Comparison of ENCODE assay signal across 13 cellular contexts in the genomic region with DNA sequence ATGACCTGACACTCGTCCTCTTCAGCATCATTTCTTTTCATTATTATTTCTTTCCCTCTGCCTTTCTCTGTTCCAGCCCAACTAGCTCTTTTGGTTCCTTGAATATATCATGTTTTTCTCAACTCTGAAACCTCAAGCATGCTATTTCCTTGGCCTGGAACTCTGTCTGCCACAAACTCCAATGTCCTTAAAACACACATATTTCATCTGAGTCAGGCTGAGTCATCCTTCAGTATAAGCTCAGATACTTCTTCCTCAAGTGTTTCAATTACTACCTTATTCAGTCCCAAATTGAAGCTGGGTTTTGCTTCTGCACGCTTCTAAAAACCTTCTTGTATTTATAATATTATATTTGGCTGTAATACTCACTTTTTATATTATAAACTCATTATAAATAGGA.
DNase-seq lines count a peak whose midpoint lies in the region; ATAC-seq and TF ChIP-seq lines count a peak whose summit lies in the region.
"Had no signal": no experiment of that assay in that cellular context is flagged by ENCODE, and none has a peak within 500 bp of the region (broad histone marks: within the 10 kb centered on the region; RNA-seq: fewer than 3 reads in every experiment).

No MANE protein-coding gene starts in this region.

- H3F3A ChIP-seq in PC-3 (ENCODE audit: low read length, unreplicated experiment), result no peaks in the 10 kb centered on the region

- no peak for TF ChIP-seq CTCF in PC-3 (conservative IDR thresholded peaks at IDR 0.05; ENCODE audit: low read depth, low read length)
- no peak for TF ChIP-seq CTCF in fibroblast of mammary gland (conservative IDR thresholded peaks at IDR 0.05; ENCODE audit: control insufficient read depth, insufficient read depth, low read depth, low read length)

- H3K4me3 Mint-ChIP-seq in activated T-helper 1 cell treated with anti-CD3 and anti-CD28 coated beads, Interleukin-12 subunit alpha, Interleukin-12 subunit beta, Interleukin-2, Interleukin-4 antibody, amounts not matched to agents 30 ng/mL and 10 ng/mL and 1 ng/mL, durations not matched to agents 14 hours and 24 hours and 36 hours, result no peak overlapping the region
- H3K4me3 Mint-ChIP-seq: neural crest cell had no signal

- POLR2A ChIA-PET in PC-3 (lab: Charles Lee; ENCODE audit: unreplicated experiment), result interaction anchor here (0.5 kb wide), 1 partner anchor 415 kb away, joined by 7 read pairs; no protein-coding TSS in a partner anchor

- H3K4me3 ChIP-seq in PC-3 (ENCODE audit: low read length) (no peak overlapping the region), fibroblast of mammary gland (ENCODE audit: control insufficient read depth, low read depth, low read length) (no peak overlapping the region)
- H3K4me3 ChIP-seq: adrenal gland, heart left ventricle had no signal

- H3K79me2 ChIP-seq in PC-3 (ENCODE audit: low read length), result no peaks in the 10 kb centered on the region

- H3K9me2 ChIP-seq in PC-3 (replicated peaks; ENCODE audit: low read length), result no peaks in the 10 kb centered on the region

- H3K36me3 Mint-ChIP-seq in activated naive CD4-positive, alpha-beta T cell treated with anti-CD3 and anti-CD28 coated beads, Interleukin-2, amount 50 U/mL, for 72 hours, result no peaks in the 10 kb centered on the region
- H3K36me3 Mint-ChIP-seq in activated T-helper 1 cell treated with anti-CD3 and anti-CD28 coated beads, Interleukin-12 subunit alpha, Interleukin-12 subunit beta, Interleukin-2, Interleukin-4 antibody, amounts not matched to agents 30 ng/mL and 10 ng/mL and 1 ng/mL, durations not matched to agents 14 hours and 24 hours and 36 hours (ENCODE audit: low read depth), result no peaks in the 10 kb centered on the region

- CTCF ChIA-PET in PC-3 (lab: Charles Lee), result no interaction called here

- no peaks in the 10 kb centered on the region for H3K36me3 ChIP-seq in PC-3 (ENCODE audit: low read depth, low read length)
- H3K36me3 ChIP-seq: adrenal gland, heart left ventricle had no signal

- ATAC-seq in PC-3 (peak; percentile 99), GM18517 (IDR thresholded peaks at IDR 0.05; ENCODE audit: unreplicated experiment) (no peak)
- ATAC-seq in activated naive CD4-positive, alpha-beta T cell treated with anti-CD3 and anti-CD28 coated beads, Interleukin-2, amount 50 U/mL, for 72 hours, result no peak

- no peaks in the 10 kb centered on the region for H3K4me1 Mint-ChIP-seq in activated T-helper 1 cell treated with anti-CD3 and anti-CD28 coated beads, Interleukin-12 subunit alpha, Interleukin-12 subunit beta, Interleukin-2, Interleukin-4 antibody, amounts not matched to agents 30 ng/mL and 10 ng/mL and 1 ng/mL, durations not matched to agents 14 hours and 24 hours and 36 hours (ENCODE audit: low read depth)

- no peaks in the 10 kb centered on the region for H3K27me3 Mint-ChIP-seq in activated T-helper 1 cell treated with anti-CD3 and anti-CD28 coated beads, Interleukin-12 subunit alpha, Interleukin-12 subunit beta, Interleukin-2, Interleukin-4 antibody, amounts not matched to agents 30 ng/mL and 10 ng/mL and 1 ng/mL, durations not matched to agents 14 hours and 24 hours and 36 hours (ENCODE audit: insufficient read depth)

- peak overlapping the region; percentile 4; the same call in 1 of the 2 replicates for H3K27ac ChIP-seq in PC-3 (ENCODE audit: low read length)
- H3K27ac ChIP-seq: heart left ventricle had no signal

- H3K9ac ChIP-seq in PC-3 (ENCODE audit: low read length), result no peak overlapping the region

- peak overlapping the region; percentile 28 for H3K4me2 ChIP-seq in PC-3 (ENCODE audit: low read length)

- intact Hi-C loops in PC-3 (cut with micrococcal nuclease), result loop anchor here (1.0 kb wide), 1 partner anchor 48 kb away; no protein-coding TSS in a partner anchor
- intact Hi-C loops in activated T-helper 1 cell treated with anti-CD3 and anti-CD28 coated beads, Interleukin-12 subunit alpha, Interleukin-12 subunit beta, Interleukin-2, Interleukin-4 antibody, amounts not matched to agents 30 ng/mL and 10 ng/mL and 1 ng/mL, durations not matched to agents 14 hours and 24 hours and 36 hours (cut with micrococcal nuclease), result no loop called here

- BruUV-seq in PC-3 (replicated peaks; lab: Mats Ljungman, UMichigan), result no TSS peak

- H2AFZ ChIP-seq in PC-3 (ENCODE audit: low read length), result no peak overlapping the region

- no peak overlapping the region for H3K27ac Mint-ChIP-seq in activated naive CD4-positive, alpha-beta T cell treated with anti-CD3 and anti-CD28 coated beads, Interleukin-2, amount 50 U/mL, for 72 hours
- no peak overlapping the region for H3K27ac Mint-ChIP-seq in activated T-helper 1 cell treated with anti-CD3 and anti-CD28 coated beads, Interleukin-12 subunit alpha, Interleukin-12 subunit beta, Interleukin-2, Interleukin-4 antibody, amounts not matched to agents 30 ng/mL and 10 ng/mL and 1 ng/mL, durations not matched to agents 14 hours and 24 hours and 36 hours

- peaks cover 17 to 23% of the 10 kb centered on the region in 2 donors for H3K9me3 Mint-ChIP-seq in activated naive CD4-positive, alpha-beta T cell treated with anti-CD3 and anti-CD28 coated beads, Interleukin-2, amount 50 U/mL, for 72 hours
- no peaks in the 10 kb centered on the region for H3K9me3 Mint-ChIP-seq in activated T-helper 1 cell treated with anti-CD3 and anti-CD28 coated beads, Interleukin-12 subunit alpha, Interleukin-12 subunit beta, Interleukin-2, Interleukin-4 antibody, amounts not matched to agents 30 ng/mL and 10 ng/mL and 1 ng/mL, durations not matched to agents 14 hours and 24 hours and 36 hours
- H3K9me3 Mint-ChIP-seq: neural crest cell had no signal

- no peaks in the 10 kb centered on the region for H3K27me3 ChIP-seq in PC-3 (ENCODE audit: low read length)
- H3K27me3 ChIP-seq: adrenal gland, heart left ventricle had no signal

- peaks cover 14% of the 10 kb centered on the region for H3K4me1 ChIP-seq in PC-3 (ENCODE audit: insufficient read depth, low read length)

- H4K20me1 ChIP-seq in PC-3 (ENCODE audit: low read length), result no peaks in the 10 kb centered on the region

- DNase-seq in GM03348 (ENCODE audit: low spot score), result peak; percentile 70
- DNase-seq in PC-3, result peak; percentile 72
- DNase-seq in fibroblast of mammary gland (ENCODE audit: low read depth), result peak; percentile 95
- peak; percentile 97 for DNase-seq in renal cortical epithelial cell (ENCODE audit: low read depth)
- no peak for DNase-seq in NCI-H345 treated with DMSO at 0.1 percent for 48 hours (lab: John Stamatoyannopoulos, UW; ENCODE audit: unreplicated experiment)
- no peak for DNase-seq in activated naive CD4-positive, alpha-beta T cell treated with anti-CD3 and anti-CD28 coated beads, Interleukin-2, amount 50 U/mL, for 72 hours (ENCODE audit: low spot score in 2 of 2)
- no peak for DNase-seq in activated T-helper 1 cell treated with anti-CD3 and anti-CD28 coated beads, Interleukin-12 subunit alpha, Interleukin-12 subunit beta, Interleukin-2, Interleukin-4 antibody, amounts not matched to agents 30 ng/mL and 10 ng/mL and 1 ng/mL, durations not matched to agents 14 hours and 24 hours and 36 hours (ENCODE audit: low spot score)
- DNase-seq: activated CD4-positive, alpha-beta T cell treated with anti-CD3 and anti-CD28 coated beads, Interleukin-2, amount 50 U/mL, for 1 hour; heart left ventricle; NCI-H1092 had no signal

- no peaks in the 10 kb centered on the region for H3K9me3 ChIP-seq in PC-3 (ENCODE audit: low read length)
- H3K9me3 ChIP-seq: adrenal gland had no signal

Comparison
In these comparisons a context has a peak if more than half of its experiments do, and no peak if none do; other contexts are left out.
1. DNase-seq: peak in GM03348 (single experiment), PC-3 (single experiment), fibroblast of mammary gland (single experiment) and renal cortical epithelial cell (single experiment); none in NCI-H345 treated with DMSO at 0.1 percent for 48 hours (single experiment), activated naive CD4-positive, alpha-beta T cell treated with anti-CD3 and anti-CD28 coated beads, Interleukin-2, amount 50 U/mL, for 72 hours (0 of 2) and activated T-helper 1 cell treated with anti-CD3 and anti-CD28 coated beads, Interleukin-12 subunit alpha, Interleukin-12 subunit beta, Interleukin-2, Interleukin-4 antibody, amounts not matched to agents 30 ng/mL and 10 ng/mL and 1 ng/mL, durations not matched to agents 14 hours and 24 hours and 36 hours (single experiment).